1 cellular context compared by ENCODE assay signal in the genomic region with DNA sequence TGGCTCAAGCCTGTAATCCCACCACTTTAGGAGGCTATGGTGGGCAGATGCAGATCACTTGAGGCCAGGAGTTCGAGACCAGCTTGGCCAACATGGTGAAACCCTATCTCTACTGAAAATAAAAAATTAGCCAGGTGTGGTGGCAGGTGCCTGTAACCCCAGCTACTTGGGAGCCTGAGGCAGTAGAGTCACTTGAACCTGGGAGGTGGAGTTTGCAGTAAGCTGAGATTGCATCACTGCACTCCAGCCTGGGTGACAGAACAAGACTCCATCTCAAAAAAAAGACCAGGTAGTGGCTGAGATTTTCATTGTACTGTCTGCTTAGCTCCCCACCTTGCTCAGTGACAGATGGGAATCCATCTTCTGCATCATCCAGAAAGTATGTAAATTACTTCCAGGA. TPM values are rescaled to one million over a fixed set of nuclear protein-coding genes. Genes with fewer than 3 reads are reported as not detected.
"Had no signal": no experiment of that assay in that cellular context is flagged by ENCODE, and none has a peak within 500 bp of the region (broad histone marks: within the 10 kb centered on the region; RNA-seq: fewer than 3 reads in every experiment).

No MANE protein-coding gene starts in this region.

RNA-seq across cellular contexts. Expression of gene ACSM3, which starts 0.6 kb away (rescaled TPM):
- total RNA-seq: lung microvascular endothelial cell had no signal
